17 cellular contexts compared by ENCODE assay signal in the genomic region with DNA sequence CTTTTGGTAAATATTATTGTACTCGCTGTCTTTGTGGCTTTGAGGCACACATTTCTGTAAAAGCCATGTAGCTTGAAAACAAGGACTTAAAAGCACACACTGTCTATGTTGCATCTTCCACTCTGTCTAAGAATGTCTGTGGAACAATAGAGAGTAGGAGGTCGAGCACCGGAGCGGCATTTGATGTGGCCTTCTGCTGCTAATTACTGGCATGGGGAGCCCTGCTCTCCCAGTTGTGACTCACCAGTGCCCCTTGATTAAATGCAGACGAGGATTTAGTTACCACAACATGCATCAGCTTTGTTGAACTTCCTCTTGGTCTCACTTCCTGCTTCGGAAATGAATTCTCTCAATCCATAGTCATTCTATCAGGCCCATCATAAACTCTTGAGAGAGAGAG.
DNase-seq lines count a peak whose midpoint lies in the region; ATAC-seq and TF ChIP-seq lines count a peak whose summit lies in the region.
"Had no signal": no experiment of that assay in that cellular context is flagged by ENCODE, and none has a peak within 500 bp of the region (broad histone marks: within the 10 kb centered on the region; RNA-seq: fewer than 3 reads in every experiment).

No MANE protein-coding gene starts in this region.

- H3K27me3 Mint-ChIP-seq in activated CD8-positive, alpha-beta T cell treated with anti-CD3 and anti-CD28 coated beads for 36 hours = no peaks in the 10 kb centered on the region
- H3K27me3 Mint-ChIP-seq in stimulated activated naive B cell treated with anti-CD40 and anti-IgM and Interleukin-4, amounts not matched to agents 10 μg/mL and 1 μg/mL and 100 μg/mL, for 72 hours = no peaks in the 10 kb centered on the region
- H3K27me3 Mint-ChIP-seq: activated naive CD8-positive, alpha-beta T cell; dendritic cell treated with granulocyte-macrophage colony-stimulating factor and Interleukin-4, amounts not matched to agents 40 ng/mL and 50 ng/mL, for 4 days had no signal

- DNase-seq in EL (peak; percentile 85), MV-4-11 (lab: John Stamatoyannopoulos, UW) (peak; percentile 84), astrocyte of the hippocampus (ENCODE audit: low read depth, low spot score) (peak; percentile 81), DMS79 treated with DMSO at 0.1 percent for 48 hours (lab: John Stamatoyannopoulos, UW) (no peak), Ammon's horn (ENCODE audit: low spot score) (no peak)
- no peak for DNase-seq in activated CD8-positive, alpha-beta T cell treated with anti-CD3 and anti-CD28 coated beads for 36 hours
- no peak for DNase-seq in stimulated activated naive B cell treated with anti-CD40 and anti-IgM and Interleukin-4, amounts not matched to agents 10 μg/mL and 1 μg/mL and 100 μg/mL, for 72 hours
- DNase-seq: activated CD8-positive, alpha-beta memory T cell treated with anti-CD3 and anti-CD28 coated beads, Interleukin-2, amount 50 U/mL, for 4 hours; left colon; NCI-H1105; NCI-H524; SHP77 treated with DMSO at 0.1 percent for 48 hours had no signal

- H3K4me3 Mint-ChIP-seq in activated CD8-positive, alpha-beta T cell treated with anti-CD3 and anti-CD28 coated beads for 36 hours = no peak overlapping the region
- no peak overlapping the region for H3K4me3 Mint-ChIP-seq in stimulated activated naive B cell treated with anti-CD40 and anti-IgM and Interleukin-4, amounts not matched to agents 10 μg/mL and 1 μg/mL and 100 μg/mL, for 72 hours
- H3K4me3 Mint-ChIP-seq: activated naive CD8-positive, alpha-beta T cell; dendritic cell treated with granulocyte-macrophage colony-stimulating factor and Interleukin-4, amounts not matched to agents 40 ng/mL and 50 ng/mL, for 4 days; nephron had no signal

- CTCF ChIA-PET in activated CD8-positive, alpha-beta T cell treated with anti-CD3 and anti-CD28 coated beads for 36 hours (lab: Charles Lee) = no interaction called here

- ATAC-seq in activated CD8-positive, alpha-beta T cell treated with anti-CD3 and anti-CD28 coated beads for 36 hours = no peak
- no peak for ATAC-seq in stimulated activated naive B cell treated with anti-CD40 and anti-IgM and Interleukin-4, amounts not matched to agents 10 μg/mL and 1 μg/mL and 100 μg/mL, for 72 hours (replicated peaks)
- ATAC-seq: left colon had no signal

- H3K9me3 ChIP-seq in mesodermal cell (ENCODE audit: control insufficient read depth, low read length) = no peaks in the 10 kb centered on the region

- no peaks in the 10 kb centered on the region for H3K4me1 Mint-ChIP-seq in activated CD8-positive, alpha-beta T cell treated with anti-CD3 and anti-CD28 coated beads for 36 hours (ENCODE audit: low read depth)
- no peaks in the 10 kb centered on the region for H3K4me1 Mint-ChIP-seq in stimulated activated naive B cell treated with anti-CD40 and anti-IgM and Interleukin-4, amounts not matched to agents 10 μg/mL and 1 μg/mL and 100 μg/mL, for 72 hours
- H3K4me1 Mint-ChIP-seq: nephron had no signal

- no peaks in the 10 kb centered on the region for H3K36me3 ChIP-seq in mesodermal cell (ENCODE audit: control insufficient read depth, insufficient read depth, low read length)

- intact Hi-C loops in activated CD8-positive, alpha-beta T cell treated with anti-CD3 and anti-CD28 coated beads for 36 hours (cut with micrococcal nuclease) = no loop called here

- POLR2A ChIA-PET in activated CD8-positive, alpha-beta T cell treated with anti-CD3 and anti-CD28 coated beads for 36 hours (lab: Charles Lee) = no interaction called here

- H3K36me3 Mint-ChIP-seq in activated CD8-positive, alpha-beta T cell treated with anti-CD3 and anti-CD28 coated beads for 36 hours (ENCODE audit: low read depth) = no peaks in the 10 kb centered on the region
- no peaks in the 10 kb centered on the region for H3K36me3 Mint-ChIP-seq in stimulated activated naive B cell treated with anti-CD40 and anti-IgM and Interleukin-4, amounts not matched to agents 10 μg/mL and 1 μg/mL and 100 μg/mL, for 72 hours
- H3K36me3 Mint-ChIP-seq: activated naive CD8-positive, alpha-beta T cell had no signal

- peaks cover 17% of the 10 kb centered on the region for H3K4me1 ChIP-seq in mesodermal cell (ENCODE audit: control insufficient read depth, insufficient read depth, low read length, poor library complexity, severe bottlenecking)

- no peak for TF ChIP-seq CTCF in activated CD8-positive, alpha-beta T cell treated with anti-CD3 and anti-CD28 coated beads for 36 hours (IDR thresholded peaks at IDR 0.05)

- no peaks in the 10 kb centered on the region for H3K9me3 Mint-ChIP-seq in activated CD8-positive, alpha-beta T cell treated with anti-CD3 and anti-CD28 coated beads for 36 hours
- H3K9me3 Mint-ChIP-seq in stimulated activated naive B cell treated with anti-CD40 and anti-IgM and Interleukin-4, amounts not matched to agents 10 μg/mL and 1 μg/mL and 100 μg/mL, for 72 hours = peaks cover 0 to 1% of the 10 kb centered on the region in 2 donors
- H3K9me3 Mint-ChIP-seq: dendritic cell treated with granulocyte-macrophage colony-stimulating factor and Interleukin-4, amounts not matched to agents 40 ng/mL and 50 ng/mL, for 4 days; nephron had no signal

- H3K27ac Mint-ChIP-seq in activated CD8-positive, alpha-beta T cell treated with anti-CD3 and anti-CD28 coated beads for 36 hours = no peak overlapping the region
- no peak overlapping the region for H3K27ac Mint-ChIP-seq in stimulated activated naive B cell treated with anti-CD40 and anti-IgM and Interleukin-4, amounts not matched to agents 10 μg/mL and 1 μg/mL and 100 μg/mL, for 72 hours
- H3K27ac Mint-ChIP-seq: activated naive CD8-positive, alpha-beta T cell; dendritic cell treated with granulocyte-macrophage colony-stimulating factor and Interleukin-4, amounts not matched to agents 40 ng/mL and 50 ng/mL, for 4 days; nephron had no signal

- WGBS in mesodermal cell (ENCODE audit: insufficient coverage in 2 of 2), 2 experiments = 75 to 82% methylated on average over 1 to 5 of the region's 6 CpGs

- H3K4me3 ChIP-seq in mesodermal cell (ENCODE audit: extremely low read depth, insufficient read depth, low read length, poor library complexity, severe bottlenecking) = no peak overlapping the region

- peak overlapping the region; percentile 67 for H3K27ac ChIP-seq in mesodermal cell (ENCODE audit: low read depth, low read length, severe bottlenecking)
- H3K27ac ChIP-seq: VCaP had no signal

Comparison
In these comparisons a context has a peak if more than half of its experiments do, and no peak if none do; other contexts are left out.
1. DNase-seq: peak in EL (single experiment), MV-4-11 (single experiment) and astrocyte of the hippocampus (single experiment); none in activated CD8-positive, alpha-beta T cell treated with anti-CD3 and anti-CD28 coated beads for 36 hours (single experiment), stimulated activated naive B cell treated with anti-CD40 and anti-IgM and Interleukin-4, amounts not matched to agents 10 μg/mL and 1 μg/mL and 100 μg/mL, for 72 hours (single experiment), DMS79 treated with DMSO at 0.1 percent for 48 hours (single experiment) and Ammon's horn (single experiment).